ENCODE assay signal across 1 cellular context in genomic region chr22:31212783-31213626, GRCh38.
TF ChIP-seq lines count a peak whose summit lies in the region.

No MANE protein-coding gene starts in this region.

TF ChIP-seq in HepG2, 621 proteins besides CTCF, POLR2A, EP300 and RAD21 (continued from another document):
- TF ChIP-seq, protein P1, sequence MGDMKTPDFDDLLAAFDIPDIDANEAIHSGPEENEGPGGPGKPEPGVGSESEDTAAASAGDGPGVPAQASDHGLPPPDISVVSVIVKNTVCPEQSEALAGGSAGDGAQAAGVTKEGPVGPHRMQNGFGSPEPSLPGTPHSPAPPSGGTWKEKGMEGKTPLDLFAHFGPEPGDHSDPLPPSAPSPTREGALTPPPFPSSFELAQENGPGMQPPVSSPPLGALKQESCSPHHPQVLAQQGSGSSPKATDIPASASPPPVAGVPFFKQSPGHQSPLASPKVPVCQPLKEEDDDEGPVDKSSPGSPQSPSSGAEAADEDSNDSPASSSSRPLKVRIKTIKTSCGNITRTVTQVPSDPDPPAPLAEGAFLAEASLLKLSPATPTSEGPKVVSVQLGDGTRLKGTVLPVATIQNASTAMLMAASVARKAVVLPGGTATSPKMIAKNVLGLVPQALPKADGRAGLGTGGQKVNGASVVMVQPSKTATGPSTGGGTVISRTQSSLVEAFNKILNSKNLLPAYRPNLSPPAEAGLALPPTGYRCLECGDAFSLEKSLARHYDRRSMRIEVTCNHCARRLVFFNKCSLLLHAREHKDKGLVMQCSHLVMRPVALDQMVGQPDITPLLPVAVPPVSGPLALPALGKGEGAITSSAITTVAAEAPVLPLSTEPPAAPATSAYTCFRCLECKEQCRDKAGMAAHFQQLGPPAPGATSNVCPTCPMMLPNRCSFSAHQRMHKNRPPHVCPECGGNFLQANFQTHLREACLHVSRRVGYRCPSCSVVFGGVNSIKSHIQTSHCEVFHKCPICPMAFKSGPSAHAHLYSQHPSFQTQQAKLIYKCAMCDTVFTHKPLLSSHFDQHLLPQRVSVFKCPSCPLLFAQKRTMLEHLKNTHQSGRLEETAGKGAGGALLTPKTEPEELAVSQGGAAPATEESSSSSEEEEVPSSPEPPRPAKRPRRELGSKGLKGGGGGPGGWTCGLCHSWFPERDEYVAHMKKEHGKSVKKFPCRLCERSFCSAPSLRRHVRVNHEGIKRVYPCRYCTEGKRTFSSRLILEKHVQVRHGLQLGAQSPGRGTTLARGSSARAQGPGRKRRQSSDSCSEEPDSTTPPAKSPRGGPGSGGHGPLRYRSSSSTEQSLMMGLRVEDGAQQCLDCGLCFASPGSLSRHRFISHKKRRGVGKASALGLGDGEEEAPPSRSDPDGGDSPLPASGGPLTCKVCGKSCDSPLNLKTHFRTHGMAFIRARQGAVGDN (CRISPR knock-in tag; IDR thresholded peaks at IDR 0.05): peak; percentile 39; the same call in 1 of the 2 replicates
- TF ChIP-seq PLRG1 (conservative IDR thresholded peaks at IDR 0.05) (no peak), NONO (IDR thresholded peaks at IDR 0.05) (no peak), NONO (CRISPR knock-in tag; conservative IDR thresholded peaks at IDR 0.05) (no peak), KDM5A (IDR thresholded peaks at IDR 0.05; ENCODE audit: borderline replicate concordance, low read length) (0 out of 2 replicates have a peak, but pooled peaks have one; percentile 0), AHR (CRISPR knock-in tag; IDR thresholded peaks at IDR 0.05) (0 out of 2 replicates have a peak, but pooled peaks have one; percentile 34), ZBTB7B (CRISPR knock-in tag; IDR thresholded peaks at IDR 0.05) (0 out of 2 replicates have a peak, but pooled peaks have one; percentile 21), SAP130 (CRISPR knock-in tag; IDR thresholded peaks at IDR 0.05; ENCODE audit: low read depth) (peak; percentile 37; the same call in 1 of the 2 replicates), ARID2 (CRISPR knock-in tag; IDR thresholded peaks at IDR 0.05; ENCODE audit: borderline replicate concordance) (0 out of 2 replicates have a peak, but pooled peaks have one; percentile 42), HDAC2 (CRISPR knock-in tag; IDR thresholded peaks at IDR 0.05) (peak; percentile 43), ELF3 (CRISPR knock-in tag; IDR thresholded peaks at IDR 0.05) (peak; percentile 21; the same call in 1 of the 2 replicates), ZNF143 (CRISPR knock-in tag; IDR thresholded peaks at IDR 0.05) (peak; percentile 40; the same call in 1 of the 2 replicates)
- TF ChIP-seq, protein P2, sequence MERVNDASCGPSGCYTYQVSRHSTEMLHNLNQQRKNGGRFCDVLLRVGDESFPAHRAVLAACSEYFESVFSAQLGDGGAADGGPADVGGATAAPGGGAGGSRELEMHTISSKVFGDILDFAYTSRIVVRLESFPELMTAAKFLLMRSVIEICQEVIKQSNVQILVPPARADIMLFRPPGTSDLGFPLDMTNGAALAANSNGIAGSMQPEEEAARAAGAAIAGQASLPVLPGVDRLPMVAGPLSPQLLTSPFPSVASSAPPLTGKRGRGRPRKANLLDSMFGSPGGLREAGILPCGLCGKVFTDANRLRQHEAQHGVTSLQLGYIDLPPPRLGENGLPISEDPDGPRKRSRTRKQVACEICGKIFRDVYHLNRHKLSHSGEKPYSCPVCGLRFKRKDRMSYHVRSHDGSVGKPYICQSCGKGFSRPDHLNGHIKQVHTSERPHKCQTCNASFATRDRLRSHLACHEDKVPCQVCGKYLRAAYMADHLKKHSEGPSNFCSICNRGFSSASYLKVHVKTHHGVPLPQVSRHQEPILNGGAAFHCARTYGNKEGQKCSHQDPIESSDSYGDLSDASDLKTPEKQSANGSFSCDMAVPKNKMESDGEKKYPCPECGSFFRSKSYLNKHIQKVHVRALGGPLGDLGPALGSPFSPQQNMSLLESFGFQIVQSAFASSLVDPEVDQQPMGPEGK (CRISPR knock-in tag; IDR thresholded peaks at IDR 0.05): peak; percentile 19; the same call in 1 of the 2 replicates
- TF ChIP-seq, protein P3, sequence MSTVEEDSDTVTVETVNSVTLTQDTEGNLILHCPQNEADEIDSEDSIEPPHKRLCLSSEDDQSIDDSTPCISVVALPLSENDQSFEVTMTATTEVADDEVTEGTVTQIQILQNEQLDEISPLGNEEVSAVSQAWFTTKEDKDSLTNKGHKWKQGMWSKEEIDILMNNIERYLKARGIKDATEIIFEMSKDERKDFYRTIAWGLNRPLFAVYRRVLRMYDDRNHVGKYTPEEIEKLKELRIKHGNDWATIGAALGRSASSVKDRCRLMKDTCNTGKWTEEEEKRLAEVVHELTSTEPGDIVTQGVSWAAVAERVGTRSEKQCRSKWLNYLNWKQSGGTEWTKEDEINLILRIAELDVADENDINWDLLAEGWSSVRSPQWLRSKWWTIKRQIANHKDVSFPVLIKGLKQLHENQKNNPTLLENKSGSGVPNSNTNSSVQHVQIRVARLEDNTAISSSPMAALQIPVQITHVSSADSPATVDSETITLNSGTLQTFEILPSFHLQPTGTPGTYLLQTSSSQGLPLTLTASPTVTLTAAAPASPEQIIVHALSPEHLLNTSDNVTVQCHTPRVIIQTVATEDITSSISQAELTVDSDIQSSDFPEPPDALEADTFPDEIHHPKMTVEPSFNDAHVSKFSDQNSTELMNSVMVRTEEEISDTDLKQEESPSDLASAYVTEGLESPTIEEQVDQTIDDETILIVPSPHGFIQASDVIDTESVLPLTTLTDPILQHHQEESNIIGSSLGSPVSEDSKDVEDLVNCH (CRISPR knock-in tag; IDR thresholded peaks at IDR 0.05): no peak
- TF ChIP-seq, protein P4, sequence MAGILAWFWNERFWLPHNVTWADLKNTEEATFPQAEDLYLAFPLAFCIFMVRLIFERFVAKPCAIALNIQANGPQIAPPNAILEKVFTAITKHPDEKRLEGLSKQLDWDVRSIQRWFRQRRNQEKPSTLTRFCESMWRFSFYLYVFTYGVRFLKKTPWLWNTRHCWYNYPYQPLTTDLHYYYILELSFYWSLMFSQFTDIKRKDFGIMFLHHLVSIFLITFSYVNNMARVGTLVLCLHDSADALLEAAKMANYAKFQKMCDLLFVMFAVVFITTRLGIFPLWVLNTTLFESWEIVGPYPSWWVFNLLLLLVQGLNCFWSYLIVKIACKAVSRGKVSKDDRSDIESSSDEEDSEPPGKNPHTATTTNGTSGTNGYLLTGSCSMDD (CRISPR knock-in tag; IDR thresholded peaks at IDR 0.05): no peak
- TF ChIP-seq, protein P5, sequence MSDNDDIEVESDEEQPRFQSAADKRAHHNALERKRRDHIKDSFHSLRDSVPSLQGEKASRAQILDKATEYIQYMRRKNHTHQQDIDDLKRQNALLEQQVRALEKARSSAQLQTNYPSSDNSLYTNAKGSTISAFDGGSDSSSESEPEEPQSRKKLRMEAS (IDR thresholded peaks at IDR 0.05): no peak
